Comparison of ENCODE assay signal across 14 cellular contexts in the genomic region with DNA sequence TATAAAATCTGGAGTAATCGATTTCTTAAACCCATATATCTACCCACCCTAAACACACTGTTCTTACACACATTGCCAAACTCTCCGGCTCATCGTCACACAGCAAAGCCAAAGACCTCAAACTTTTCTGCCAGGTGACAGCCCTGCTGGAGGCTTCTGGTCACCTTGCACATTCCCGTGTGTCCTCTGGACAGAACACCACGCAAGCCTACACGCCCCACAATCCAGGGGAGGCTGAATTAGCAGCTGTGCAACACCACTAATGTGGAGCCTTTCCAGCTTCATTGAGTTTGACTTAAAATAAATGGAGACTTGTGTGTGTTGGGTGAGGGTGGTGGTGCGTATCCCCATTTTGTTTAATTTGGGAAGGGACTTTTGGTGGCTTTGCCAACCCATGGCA.
"Had no signal": no experiment of that assay in that cellular context is flagged by ENCODE, and none has a peak within 500 bp of the region (broad histone marks: within the 10 kb centered on the region; RNA-seq: fewer than 3 reads in every experiment).

No MANE protein-coding gene starts in this region.

- DNase-seq: activated CD4-positive, CD25-positive, alpha-beta regulatory T cell treated with anti-CD3 and anti-CD28 coated beads, Interleukin-2, amount 50 U/mL, for 72 hours; activated T-cell treated with anti-CD3 and anti-CD28 coated beads for 4 hours; immature natural killer cell; kidney glomerular epithelial cell; natural killer cell; nucleus accumbens; posterior cingulate gyrus; retina; stimulated activated naive CD4-positive, alpha-beta T cell treated with Interleukin-2 at 50 U/mL for 16 hours; T-helper 1 cell; T1000; trophoblast cell had no signal

- ATAC-seq: natural killer cell had no signal

- H3K4me3 ChIP-seq: cardiac muscle cell had no signal

- H3K27ac ChIP-seq: cardiac muscle cell had no signal

- H3K36me3 ChIP-seq: cardiac muscle cell had no signal

- FAIRE-seq: frontal cortex had no signal
